ENCODE assay signal across 9 cellular contexts in the genomic region with DNA sequence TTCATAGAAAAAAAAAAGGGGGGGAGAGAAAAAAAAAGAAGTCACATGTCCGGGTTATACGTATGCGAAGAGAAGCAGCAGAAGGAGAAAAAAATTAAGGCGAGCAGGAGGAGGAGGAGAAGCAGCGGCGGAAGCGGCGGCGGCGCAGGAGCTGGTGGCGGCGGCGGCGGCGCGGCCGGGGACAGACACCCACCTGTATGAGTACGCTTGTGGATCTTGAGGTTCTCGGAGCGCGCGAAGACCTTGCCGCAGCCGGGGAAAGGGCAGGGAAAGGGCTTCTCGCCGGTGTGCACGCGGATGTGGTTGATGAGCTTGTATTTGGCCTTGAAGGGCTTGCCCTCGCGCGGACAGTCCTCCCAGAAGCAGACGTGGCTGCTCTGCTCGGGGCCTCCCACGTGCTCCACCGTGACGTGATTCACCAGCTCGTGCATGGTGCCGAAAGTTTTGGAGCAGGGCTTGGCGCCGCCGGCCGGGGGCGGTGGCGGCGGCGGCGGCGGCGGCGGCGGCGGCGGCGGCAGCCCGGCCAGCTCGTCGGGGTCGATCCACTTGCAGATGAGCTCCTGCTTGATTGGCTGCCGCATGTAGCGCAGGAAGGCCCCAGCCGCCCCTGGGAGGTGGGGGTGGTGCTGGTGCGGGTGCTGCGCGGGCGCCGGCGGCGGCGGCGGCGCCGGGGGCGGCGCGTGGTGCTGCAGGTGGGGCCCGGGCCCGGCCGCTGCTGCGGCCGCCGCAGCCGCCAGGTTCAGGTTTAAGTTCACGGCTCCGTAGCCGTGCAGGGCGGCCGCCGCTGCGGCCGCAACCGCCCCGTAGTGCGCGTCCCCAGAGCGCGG. TPM values are rescaled to one million over a fixed set of nuclear protein-coding genes. Genes with fewer than 3 reads are reported as not detected.
DNase-seq lines count a peak whose midpoint lies in the region; ATAC-seq, FAIRE-seq and TF ChIP-seq lines count a peak whose summit lies in the region.
"Had no signal": no experiment of that assay in that cellular context is flagged by ENCODE, and none has a peak within 500 bp of the region (broad histone marks: within the 10 kb centered on the region; RNA-seq: fewer than 3 reads in every experiment).

No MANE protein-coding gene starts in this region.

- H2AK5ac ChIP-seq in mesendoderm (ENCODE audit: low read length), result no peak overlapping the region

- H3K36me3 ChIP-seq in K562 (ENCODE audit: control insufficient read depth, insufficient read depth, low read length) (peaks cover 12% of the 10 kb centered on the region; the same call in 1 of the 3 replicates), mesendoderm (ENCODE audit: control insufficient read depth, insufficient read depth, low read length) (peaks cover 3% of the 10 kb centered on the region)

- in situ Hi-C loops in K562 (cut with MboI), result no loop called here

- no peaks in the 10 kb centered on the region for H4K20me1 ChIP-seq in K562 (replicated peaks; ENCODE audit: control insufficient read depth, insufficient read depth, low read length)

- 0 out of 6 replicates have a peak, but pooled peaks of 1 of the 3 experiments have one; percentile 1 for TF ChIP-seq CTCF in K562 (IDR thresholded peaks at IDR 0.05 in 2 of 3, conservative IDR thresholded peaks at IDR 0.05 in 1 of 3; ENCODE audit: insufficient read depth in 2 of 3, low read depth in 1 of 3, low read length in 3 of 3)

- peak overlapping the region; percentile 18 for H2BK120ac ChIP-seq in mesendoderm (ENCODE audit: low read depth, low read length)

- no peaks in the 10 kb centered on the region for H3K9me3 ChIP-seq in K562 (replicated peaks; ENCODE audit: control insufficient read depth, insufficient read depth, low read depth, low read length)

- H3K4ac ChIP-seq in mesendoderm (ENCODE audit: low read depth, low read length), result peak overlapping the region; percentile 99

- H4K5ac ChIP-seq in mesendoderm (ENCODE audit: low read length), result no peak overlapping the region

- H3K56ac ChIP-seq in mesendoderm (ENCODE audit: low read length), result peak overlapping the region; percentile 100

- H3K79me1 ChIP-seq in mesendoderm (ENCODE audit: low read length), result peaks cover 4% of the 10 kb centered on the region

- peak overlapping the region; percentile 96 for H3K18ac ChIP-seq in mesendoderm (ENCODE audit: low read length)

- no peak for TF ChIP-seq EP300 in K562 (IDR thresholded peaks at IDR 0.05; ENCODE audit: low read length)

- no peak for FAIRE-seq in K562 (lab: Jason Lieb, UNC)
- FAIRE-seq: colon had no signal

- WGBS in K562 (ENCODE audit: insufficient coverage, low coverage, missing lambda C conversion rate), result under 1% methylated on average over 29 of the region's 96 CpGs
- no CpG with 5 or more reads among the region's 96 CpGs for WGBS in mesendoderm (ENCODE audit: extremely low coverage, insufficient coverage, low lambda C conversion rate)

- H3K4me1 ChIP-seq in K562 (replicated peaks in 1 of 2; ENCODE audit: control insufficient read depth in 2 of 2, insufficient read depth in 2 of 2, low read length in 2 of 2) (peaks cover 0 to 40% of the 10 kb centered on the region in 2 experiments; a peak in 3 of 5 replicates), mesendoderm (ENCODE audit: control insufficient read depth, low read depth, low read length) (peaks cover 10% of the 10 kb centered on the region)

- POLR2A ChIA-PET in K562 (lab: Yijun Ruan, JAX), result interaction anchor here (0.7 to 2.7 kb wide), 3 partner anchors 11 to 38 kb away, joined by 3 to 14 read pairs (median 7); a partner anchor contains a TSS

- H3K4me3 ChIP-seq in K562, result peak overlapping the region; percentile 56
- peak overlapping the region; percentile 95 for H3K4me3 ChIP-seq in mesendoderm (ENCODE audit: low read length)

- peak; percentile 61 for DNase-seq in stimulated activated CD4-positive, alpha-beta T cell treated with anti-CD3 and anti-CD28 coated beads, Interleukin-2, amount 100 ng/mL, for 4 hours (ENCODE audit: low read depth)
- DNase-seq in stimulated activated CD4-positive, alpha-beta T cell treated with anti-CD3 and anti-CD28 coated beads, Interleukin-2, amount 100 ng/mL, for 24 hours, result no peak
- peak; percentile 90 for DNase-seq in NCI-H748 (lab: John Stamatoyannopoulos, UW; ENCODE audit: unreplicated experiment)
- DNase-seq in K562 (ENCODE audit: extremely low read depth in 1 of 4, low spot score in 3 of 4), result peak; percentile 76 to 91 (median 82)
- DNase-seq in mesendoderm, result peak; percentile 92
- no peak for DNase-seq in SHP77 (lab: John Stamatoyannopoulos, UW)

- H3K23ac ChIP-seq in mesendoderm (ENCODE audit: low read length), result no peak overlapping the region

- no peak for TF ChIP-seq RAD21 in K562 (CRISPR knock-in tag; conservative IDR thresholded peaks at IDR 0.05 in 1 of 2, IDR thresholded peaks at IDR 0.05 in 1 of 2)

- peaks cover 14% of the 10 kb centered on the region; the same call in 2 of the 3 replicates for H3K79me2 ChIP-seq in K562 (ENCODE audit: control insufficient read depth, insufficient read depth, low read length)
- peaks cover 44% of the 10 kb centered on the region for H3K79me2 ChIP-seq in mesendoderm (ENCODE audit: control insufficient read depth, insufficient read depth, low read length)

- CTCF ChIA-PET in K562 (lab: Yijun Ruan, JAX; ENCODE audit: low intra/inter-chr PET ratio), result no interaction called here

- H4K8ac ChIP-seq in mesendoderm (ENCODE audit: low read depth, low read length), result peak overlapping the region; percentile 78

- H3K9me1 ChIP-seq in K562 (ENCODE audit: control insufficient read depth, insufficient read depth, low read length), result no peaks in the 10 kb centered on the region

- intact Hi-C loops in K562 (cut with micrococcal nuclease), result no loop called here

- H2BK5ac ChIP-seq in mesendoderm (ENCODE audit: low read length), result peak overlapping the region; percentile 97

- BruUV-seq in K562 (replicated peaks; lab: Mats Ljungman, UMichigan), result no TSS peak

- no peak overlapping the region for H2BK15ac ChIP-seq in mesendoderm (replicated peaks; ENCODE audit: low read depth)

- peak overlapping the region; percentile 94 for H2AFZ ChIP-seq in K562 (ENCODE audit: low read depth, low read length)

- H3K27me3 ChIP-seq in K562 (ENCODE audit: control insufficient read depth in 2 of 2, insufficient read depth in 2 of 2, low read length in 2 of 2) (no peaks in the 10 kb centered on the region), mesendoderm (ENCODE audit: insufficient read depth, low read length, poor library complexity) (no peaks in the 10 kb centered on the region)

- H3K27ac ChIP-seq in K562 (ENCODE audit: extremely low read depth, low read depth, low read length) (peak overlapping the region; percentile 84), mesendoderm (ENCODE audit: low read depth, low read length) (peak overlapping the region; percentile 95)

- H3K9ac ChIP-seq in K562 (ENCODE audit: insufficient read depth in 1 of 2, low read depth in 2 of 2, low read length in 2 of 2), result peak overlapping the region; percentile 71 to 99; a peak in 3 of 4 replicates
- H3K9ac ChIP-seq in mesendoderm (ENCODE audit: low read length), result peak overlapping the region; percentile 99

- peak; percentile 77 for ATAC-seq in K562
- no peak for ATAC-seq in HG02798 (IDR thresholded peaks at IDR 0.05; ENCODE audit: poor library complexity, unreplicated experiment)
- no peak for ATAC-seq in GM19467 (IDR thresholded peaks at IDR 0.05; ENCODE audit: unreplicated experiment)

- H3K4me2 ChIP-seq in K562 (ENCODE audit: insufficient read depth, low read length) (peak overlapping the region; percentile 84; the same call in 1 of the 2 replicates), mesendoderm (ENCODE audit: low read length) (peak overlapping the region; percentile 39)

- TF ChIP-seq POLR2A in K562 (conservative IDR thresholded peaks at IDR 0.05), result peak; percentile 46; the same call in 1 of the 2 replicates

RNA-seq across cellular contexts. Expression of a gene that starts 1.4 kb away (rescaled TPM):
- 0.97 and 1.9 TPM in 2 replicates for total RNA-seq in K562 (2011; cell fraction: chromatin; rRNA removed; ENCODE audit: low replicate concordance)
- 0.79 and 1.0 TPM in 2 replicates for total RNA-seq in K562 (2011; cell fraction: nucleolus; rRNA removed)
- total RNA-seq in K562 (2011; cell fraction: nucleoplasm; rRNA removed), result 1.2 and 1.6 TPM in 2 replicates
- total RNA-seq in K562 (2014; rRNA removed) (1.1 and 1.3 TPM in 2 replicates), K562 (2014; rRNA removed; fragmentation: Illumina TruSeq; extraction: Trizol) (1.1 and 1.2 TPM in 2 replicates), K562 (2015; rRNA removed; fragmentation: Illumina TruSeq; extraction: Trizol) (1.3 and 1.5 TPM in 2 replicates), K562 (2021) (2.0 and 2.2 TPM in 2 replicates)
- polyA plus RNA-seq in K562 (2011; rRNA removed) (0.76 and 0.92 TPM in 2 replicates), K562 (2014; fragmentation: Illumina TruSeq; extraction: Trizol) (1.3 and 1.8 TPM in 2 replicates), K562 (2014; fragmentation: Nextera tagmentation; extraction: Ambion mirVana) (under 1 TPM; 0.57 to 0.73 TPM), K562 (2014; rRNA removed) (0.89 and 1.4 TPM in 2 replicates)
- polyA plus RNA-seq in K562 (2011; cell fraction: cytosol; rRNA removed), result 0.55 and 0.61 TPM in 2 replicates
- 1.2 and 1.7 TPM in 2 replicates for polyA plus RNA-seq in K562 (2011; cell fraction: nucleus; rRNA removed)
- 0.68 and 0.83 TPM in 2 replicates for polyA plus RNA-seq in K562 (2012)
- polyA minus RNA-seq in K562 (2011; rRNA and poly(A)+ RNA removed), result 0.53 and 0.66 TPM in 2 replicates
- polyA minus RNA-seq in K562 (2011; cell fraction: cytosol; rRNA and poly(A)+ RNA removed), result 0.91 and 1.2 TPM in 2 replicates
- 1.3 and 1.4 TPM in 2 replicates for polyA minus RNA-seq in K562 (2011; cell fraction: nucleus; rRNA and poly(A)+ RNA removed)
- 10.9 TPM for polyA plus RNA-seq in mesendoderm (2013, experiment 1 of 2)
- 11.0 TPM for polyA plus RNA-seq in mesendoderm (2013, experiment 2 of 2)

RNA-seq across cellular contexts. Expression of a gene that starts 11.4 kb away (rescaled TPM):
- total RNA-seq in K562 (2011; cell fraction: chromatin; rRNA removed; ENCODE audit: low replicate concordance), result 5.8 and 7.8 TPM in 2 replicates
- 5.7 and 7.7 TPM in 2 replicates for total RNA-seq in K562 (2011; cell fraction: nucleolus; rRNA removed)
- total RNA-seq in K562 (2011; cell fraction: nucleoplasm; rRNA removed), result 4.1 and 7.0 TPM in 2 replicates
- total RNA-seq in K562 (2014; rRNA removed) (3.7 and 6.1 TPM in 2 replicates), K562 (2014; rRNA removed; fragmentation: Illumina TruSeq; extraction: Trizol) (2.3 and 2.4 TPM in 2 replicates), K562 (2015; rRNA removed; fragmentation: Illumina TruSeq; extraction: Trizol) (3.7 and 4.5 TPM in 2 replicates), K562 (2021) (18.0 and 22.1 TPM in 2 replicates)
- polyA plus RNA-seq in K562 (2011; rRNA removed) (1.8 and 2.2 TPM in 2 replicates), K562 (2014; fragmentation: Illumina TruSeq; extraction: Trizol) (6.5 and 7.3 TPM in 2 replicates), K562 (2014; fragmentation: Nextera tagmentation; extraction: Ambion mirVana) (1 to 10 TPM; 4.2 to 9.8 TPM), K562 (2014; rRNA removed) (4.6 and 6.3 TPM in 2 replicates)
- polyA plus RNA-seq in K562 (2011; cell fraction: cytosol; rRNA removed), result 1.4 and 2.3 TPM in 2 replicates
- polyA plus RNA-seq in K562 (2011; cell fraction: nucleus; rRNA removed), result 6.9 and 9.9 TPM in 2 replicates
- 7.4 and 9.3 TPM in 2 replicates for polyA plus RNA-seq in K562 (2012)
- polyA minus RNA-seq in K562 (2011; rRNA and poly(A)+ RNA removed), result 1.5 and 2.4 TPM in 2 replicates
- polyA minus RNA-seq in K562 (2011; cell fraction: cytosol; rRNA and poly(A)+ RNA removed), result 2.9 and 10.6 TPM in 2 replicates
- 7.3 and 9.6 TPM in 2 replicates for polyA minus RNA-seq in K562 (2011; cell fraction: nucleus; rRNA and poly(A)+ RNA removed)
- 230 TPM for polyA plus RNA-seq in mesendoderm (2013, experiment 1 of 2)
- 222 TPM for polyA plus RNA-seq in mesendoderm (2013, experiment 2 of 2)

Comparison
In these comparisons a context has a peak if more than half of its experiments do, and no peak if none do; other contexts are left out.
1. DNase-seq: peak in stimulated activated CD4-positive, alpha-beta T cell treated with anti-CD3 and anti-CD28 coated beads, Interleukin-2, amount 100 ng/mL, for 4 hours (single experiment), NCI-H748 (single experiment), K562 (4 of 4) and mesendoderm (single experiment); none in stimulated activated CD4-positive, alpha-beta T cell treated with anti-CD3 and anti-CD28 coated beads, Interleukin-2, amount 100 ng/mL, for 24 hours (0 of 2) and SHP77 (0 of 2).